ENCODE assay signal across 8 cellular contexts in the genomic region with DNA sequence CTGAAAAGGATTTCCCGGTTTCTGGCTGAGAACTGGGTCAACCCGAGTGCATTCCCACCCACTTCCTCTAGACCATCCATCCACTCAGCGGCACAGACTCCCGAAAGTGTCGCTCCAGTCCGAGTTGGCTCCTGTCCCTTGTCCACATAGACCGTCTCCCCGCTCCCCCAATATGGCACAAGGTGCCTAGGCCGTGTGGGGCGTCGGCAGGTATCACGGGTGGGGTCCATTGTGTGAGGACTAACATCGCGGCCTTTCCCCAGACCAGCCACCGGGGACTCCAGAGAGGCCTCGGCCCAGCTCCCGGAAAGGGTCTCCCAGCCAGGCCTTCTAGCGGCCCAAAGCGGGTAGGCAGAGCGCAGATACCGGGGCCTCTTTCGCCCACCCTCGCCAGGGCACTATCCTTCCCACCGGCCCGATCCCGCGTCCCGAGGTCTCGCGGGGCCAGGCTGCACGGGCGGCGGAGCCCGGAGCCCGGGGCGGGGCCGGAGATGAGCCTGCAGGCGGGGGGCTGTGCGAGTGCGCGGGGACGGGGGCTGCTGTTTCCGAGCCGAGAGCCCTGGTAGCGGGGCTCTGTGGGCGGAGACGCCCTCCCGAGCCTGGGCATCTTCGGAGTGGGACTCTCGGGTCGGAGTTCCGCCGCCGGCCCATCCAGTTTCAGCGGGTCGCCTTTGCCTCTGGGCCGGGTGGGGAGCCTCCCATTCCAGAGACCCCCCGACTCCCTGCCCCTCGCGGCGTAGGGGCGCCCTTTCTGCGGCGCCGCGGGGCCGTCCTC. TPM values are rescaled to one million over a fixed set of nuclear protein-coding genes. Genes with fewer than 3 reads are reported as not detected.
DNase-seq lines count a peak whose midpoint lies in the region; ATAC-seq and TF ChIP-seq lines count a peak whose summit lies in the region.

No MANE protein-coding gene starts in this region.

- H3K27ac Mint-ChIP-seq in activated CD8-positive, alpha-beta T cell treated with anti-CD3 and anti-CD28 coated beads for 36 hours, result peak overlapping the region; percentile 87
- peak overlapping the region; percentile 67 to 79 for H3K27ac Mint-ChIP-seq in effector memory CD8-positive, alpha-beta T cell

- H3K4me1 Mint-ChIP-seq in activated CD8-positive, alpha-beta T cell treated with anti-CD3 and anti-CD28 coated beads for 36 hours (ENCODE audit: low read depth), result peaks cover 15% of the 10 kb centered on the region
- peaks cover 13 to 15% of the 10 kb centered on the region in 2 donors for H3K4me1 Mint-ChIP-seq in effector memory CD8-positive, alpha-beta T cell (ENCODE audit: low read depth in 2 of 2)

- peak; percentile 88 for ATAC-seq in HG02759 (IDR thresholded peaks at IDR 0.05; ENCODE audit: unreplicated experiment)
- peak; percentile 95 for ATAC-seq in activated CD8-positive, alpha-beta T cell treated with anti-CD3 and anti-CD28 coated beads for 36 hours
- peak; percentile 88 for ATAC-seq in effector memory CD8-positive, alpha-beta T cell (replicated peaks)

- no peaks in the 10 kb centered on the region for H3K36me3 Mint-ChIP-seq in activated CD8-positive, alpha-beta T cell treated with anti-CD3 and anti-CD28 coated beads for 36 hours (ENCODE audit: low read depth)
- H3K36me3 Mint-ChIP-seq in effector memory CD8-positive, alpha-beta T cell (ENCODE audit: insufficient read depth), result no peaks in the 10 kb centered on the region

- H3K9me3 Mint-ChIP-seq in activated CD8-positive, alpha-beta T cell treated with anti-CD3 and anti-CD28 coated beads for 36 hours, result no peaks in the 10 kb centered on the region
- H3K9me3 Mint-ChIP-seq in effector memory CD8-positive, alpha-beta T cell, result no peaks in the 10 kb centered on the region

- CTCF ChIA-PET in activated CD8-positive, alpha-beta T cell treated with anti-CD3 and anti-CD28 coated beads for 36 hours (lab: Charles Lee), result interaction anchor here (0.7 to 1.4 kb wide), 6 partner anchors 8 to 569 kb away, joined by 3 to 5 read pairs (median 3); a partner anchor contains a TSS

- intact Hi-C loops in activated CD8-positive, alpha-beta T cell treated with anti-CD3 and anti-CD28 coated beads for 36 hours (cut with micrococcal nuclease), result no loop called here

- DNase-seq in G401 (ENCODE audit: low spot score) (peak; percentile 69), NCI-H524 (lab: John Stamatoyannopoulos, UW) (peak; percentile 28 to 69), medulla oblongata (ENCODE audit: extremely low spot score) (peak; percentile 69), COLO829 (ENCODE audit: low spot score) (no peak)
- peak; percentile 79 for DNase-seq in activated CD8-positive, alpha-beta T cell treated with anti-CD3 and anti-CD28 coated beads for 36 hours
- DNase-seq in effector memory CD8-positive, alpha-beta T cell, result peak; percentile 24 to 53 (median 33)
- DNase-seq in stimulated activated naive CD4-positive, alpha-beta T cell (lab: John Stamatoyannopoulos, UW), result peak; percentile 14 to 44 (median 33)

- POLR2A ChIA-PET in activated CD8-positive, alpha-beta T cell treated with anti-CD3 and anti-CD28 coated beads for 36 hours (lab: Charles Lee), result interaction anchor here (0.6 to 1.6 kb wide), 4 partner anchors 14 to 182 kb away, joined by 3 to 5 read pairs (median 4); no protein-coding TSS in a partner anchor

- in situ Hi-C loops in G401 (cut with HindIII; ENCODE audit: low sequenced_read_pairs), result no loop called here

- no peaks in the 10 kb centered on the region for H3K27me3 Mint-ChIP-seq in activated CD8-positive, alpha-beta T cell treated with anti-CD3 and anti-CD28 coated beads for 36 hours
- peaks cover 0 to 17% of the 10 kb centered on the region in 2 donors for H3K27me3 Mint-ChIP-seq in effector memory CD8-positive, alpha-beta T cell

- H3K4me3 Mint-ChIP-seq in activated CD8-positive, alpha-beta T cell treated with anti-CD3 and anti-CD28 coated beads for 36 hours, result peak overlapping the region; percentile 79
- H3K4me3 Mint-ChIP-seq in effector memory CD8-positive, alpha-beta T cell, result peak overlapping the region; percentile 85 to 88

- TF ChIP-seq CTCF in activated CD8-positive, alpha-beta T cell treated with anti-CD3 and anti-CD28 coated beads for 36 hours (IDR thresholded peaks at IDR 0.05), result no peak

RNA-seq across cellular contexts. Expression of a gene that starts 21.1 kb away (rescaled TPM):
- total RNA-seq in G401 (2014; rRNA removed; shearing (Covaris generic)), result 721 and 818 TPM in 2 replicates
- total RNA-seq in activated CD8-positive, alpha-beta T cell treated with anti-CD3 and anti-CD28 coated beads for 36 hours, result 10 to 100 TPM; 15.7 to 17.7 TPM

RNA-seq across cellular contexts. Expression of a gene that starts 57.4 kb away (rescaled TPM):
- 4.6 and 10.8 TPM in 2 replicates for total RNA-seq in G401 (2014; rRNA removed; shearing (Covaris generic))
- total RNA-seq in activated CD8-positive, alpha-beta T cell treated with anti-CD3 and anti-CD28 coated beads for 36 hours, result 10 to 100 TPM in 1 of 2 experiments, 1 to 10 TPM in 1; 7.8 to 11.0 TPM

Comparison
In these comparisons a context has a peak if more than half of its experiments do, and no peak if none do; other contexts are left out.
1. RNA of a gene that starts 21.1 kb away (total RNA-seq): 721 to 818 TPM in G401; 15.7 to 17.7 TPM in activated CD8-positive, alpha-beta T cell treated with anti-CD3 and anti-CD28 coated beads for 36 hours; every median in the first group is over 10 times any median in the second.
2. Peak in every context shown above with its lines, with median percentiles within 50 percentile points of each other: ATAC-seq.